17 cellular contexts compared by ENCODE assay signal in the genomic region with DNA sequence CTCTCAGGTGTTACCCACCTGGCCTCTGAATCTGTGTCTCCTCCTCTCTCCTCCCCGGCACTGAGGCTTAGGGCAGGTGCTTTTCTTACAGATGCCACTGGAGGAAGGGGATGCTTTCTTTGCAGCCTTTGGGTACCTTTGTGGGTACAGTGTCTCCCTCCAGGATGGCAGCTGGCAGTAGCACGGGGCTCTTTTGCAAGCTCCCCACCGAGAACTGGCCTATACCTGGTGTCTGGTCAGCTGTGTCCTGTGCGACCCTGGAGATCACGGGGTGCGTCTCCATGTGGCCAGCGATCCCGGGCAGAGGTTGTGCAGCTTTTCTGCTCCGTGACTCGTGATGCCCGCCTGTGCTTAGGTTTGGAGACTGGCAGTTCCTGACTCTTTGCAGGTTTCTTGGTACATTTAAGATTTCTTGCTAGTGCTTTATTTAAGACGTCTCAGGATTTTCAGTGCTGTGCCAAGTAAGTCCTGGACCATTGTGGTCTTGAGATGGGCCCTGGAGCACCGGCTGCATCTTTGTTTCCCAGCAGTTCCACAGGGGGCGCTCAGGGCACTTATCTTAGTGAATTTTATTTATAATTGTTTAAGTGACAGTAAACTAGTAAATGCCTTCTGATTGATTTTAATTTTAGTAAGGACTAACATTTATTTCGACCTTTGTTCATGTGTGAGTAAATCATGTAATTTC.
DNase-seq lines count a peak whose midpoint lies in the region; ATAC-seq and TF ChIP-seq lines count a peak whose summit lies in the region.
"Had no signal": no experiment of that assay in that cellular context is flagged by ENCODE, and none has a peak within 500 bp of the region (broad histone marks: within the 10 kb centered on the region; RNA-seq: fewer than 3 reads in every experiment).

No MANE protein-coding gene starts in this region.

- H3K79me2 ChIP-seq in neural progenitor cell (ENCODE audit: low read depth): no peaks in the 10 kb centered on the region

- BruUV-seq in Calu3 (replicated peaks; lab: Mats Ljungman, UMichigan): no TSS peak

- H3K27me3 Mint-ChIP-seq in Calu3 (ENCODE audit: unreplicated experiment) (no peaks in the 10 kb centered on the region), chondrocyte (ENCODE audit: low read depth) (no peaks in the 10 kb centered on the region), neural progenitor cell (ENCODE audit: insufficient read depth, low read depth) (peaks cover 7% of the 10 kb centered on the region)
- H3K27me3 Mint-ChIP-seq: dendritic cell treated with granulocyte-macrophage colony-stimulating factor and Interleukin-4, amounts not matched to agents 40 ng/mL and 50 ng/mL, for 4 days; stimulated activated naive CD8-positive, alpha-beta T cell treated with anti-CD3 and anti-CD28 coated beads, Interleukin-15, amount 100 ng/mL, for 72 hours had no signal

- H3K9me3 ChIP-seq in neural progenitor cell (ENCODE audit: low read depth): no peaks in the 10 kb centered on the region
- H3K9me3 ChIP-seq in esophagus muscularis mucosa: no peaks in the 10 kb centered on the region
- H3K9me3 ChIP-seq: gastroesophageal sphincter, SJCRH30 had no signal

- H4K20me1 ChIP-seq in neural progenitor cell (ENCODE audit: low read depth): no peaks in the 10 kb centered on the region

- no peak for TF ChIP-seq EP300 in esophagus muscularis mucosa (IDR thresholded peaks at IDR 0.05)

- no peak overlapping the region for H3K4me3 ChIP-seq in neural progenitor cell
- H3K4me3 ChIP-seq in esophagus muscularis mucosa: no peak overlapping the region
- H3K4me3 ChIP-seq: gastroesophageal sphincter, SJCRH30 had no signal

- no peak overlapping the region for H3K27ac ChIP-seq in neural progenitor cell
- H3K27ac ChIP-seq in esophagus muscularis mucosa (replicated peaks in 1 of 4): no peak overlapping the region
- H3K27ac ChIP-seq: gastroesophageal sphincter, SJCRH30 had no signal

- H3K4me1 ChIP-seq in neural progenitor cell: no peaks in the 10 kb centered on the region
- H3K4me1 ChIP-seq in esophagus muscularis mucosa: peaks cover 0 to 14% (median 12%) of the 10 kb centered on the region in 4 donors
- H3K4me1 ChIP-seq: SJCRH30 had no signal

- H3K27me3 ChIP-seq in neural progenitor cell: no peaks in the 10 kb centered on the region
- no peaks in the 10 kb centered on the region for H3K27me3 ChIP-seq in esophagus muscularis mucosa
- H3K27me3 ChIP-seq: gastroesophageal sphincter, SJCRH30 had no signal

- 91% methylated on average over 15 of the region's 15 CpGs for WGBS in esophagus muscularis mucosa

- ATAC-seq in esophagus mucosa (no peak), HG02623 (IDR thresholded peaks at IDR 0.05; ENCODE audit: unreplicated experiment) (no peak)
- ATAC-seq: gastroesophageal sphincter; stimulated activated naive CD8-positive, alpha-beta T cell treated with anti-CD3 and anti-CD28 coated beads, Interleukin-15, amount 100 ng/mL, for 72 hours had no signal

- H3F3A ChIP-seq in neural progenitor cell (ENCODE audit: low read depth): peaks cover 9% of the 10 kb centered on the region

- H3K36me3 ChIP-seq in neural progenitor cell (peaks cover 6% of the 10 kb centered on the region), esophagus muscularis mucosa (peaks cover 46 to 86% (median 62%) of the 10 kb centered on the region in 4 donors)

- H3K4me1 Mint-ChIP-seq in Calu3 (ENCODE audit: low read depth, unreplicated experiment) (no peaks in the 10 kb centered on the region), chondrocyte (ENCODE audit: low read depth) (peaks cover 10% of the 10 kb centered on the region), neural progenitor cell (no peaks in the 10 kb centered on the region)
- H3K4me1 Mint-ChIP-seq: stimulated activated naive CD8-positive, alpha-beta T cell treated with anti-CD3 and anti-CD28 coated beads, Interleukin-15, amount 100 ng/mL, for 72 hours had no signal

- no peak for DNase-seq in Calu3
- DNase-seq in chondrocyte (ENCODE audit: low spot score): no peak
- peak; percentile 17 for DNase-seq in neural progenitor cell (ENCODE audit: low spot score)
- no peak for DNase-seq in esophagus muscularis mucosa (ENCODE audit: extremely low spot score)
- DNase-seq in activated CD4-positive, alpha-beta T cell treated with anti-CD3 and anti-CD28 coated beads, Interleukin-2, amount 50 U/mL, for 4 hours: no peak
- DNase-seq: CD8-positive, alpha-beta memory T cell; KBM-7; kidney glomerular epithelial cell; NCI-H187; NCI-H748 treated with DMSO at 0.1 percent for 48 hours; SJCRH30; stimulated activated naive CD8-positive, alpha-beta T cell treated with anti-CD3 and anti-CD28 coated beads, Interleukin-15, amount 100 ng/mL, for 72 hours had no signal

- TF ChIP-seq CTCF in Calu3 (IDR thresholded peaks at IDR 0.05; ENCODE audit: unreplicated experiment) (peak; percentile 27), LNCAP (IDR thresholded peaks at IDR 0.05) (peak; percentile 53), chondrocyte (IDR thresholded peaks at IDR 0.05) (peak; percentile 62), neural progenitor cell (IDR thresholded peaks at IDR 0.05) (peak; percentile 54), esophagus muscularis mucosa (IDR thresholded peaks at IDR 0.05) (no peak)

- H3K27ac Mint-ChIP-seq in Calu3 (ENCODE audit: unreplicated experiment) (no peak overlapping the region), chondrocyte (ENCODE audit: unreplicated experiment) (no peak overlapping the region), neural progenitor cell (no peak overlapping the region)
- H3K27ac Mint-ChIP-seq: dendritic cell treated with granulocyte-macrophage colony-stimulating factor and Interleukin-4, amounts not matched to agents 40 ng/mL and 50 ng/mL, for 4 days; stimulated activated naive CD8-positive, alpha-beta T cell treated with anti-CD3 and anti-CD28 coated beads, Interleukin-15, amount 100 ng/mL, for 72 hours had no signal

- no peak overlapping the region for H2AFZ ChIP-seq in neural progenitor cell (replicated peaks)

- no peak for TF ChIP-seq POLR2A in esophagus muscularis mucosa (IDR thresholded peaks at IDR 0.05; ENCODE audit: low read depth)

- no peak overlapping the region for H3K4me2 ChIP-seq in neural progenitor cell

- H3K9ac ChIP-seq in neural progenitor cell: no peak overlapping the region

- H3K4me3 Mint-ChIP-seq in Calu3 (ENCODE audit: low read depth, unreplicated experiment): no peak overlapping the region
- H3K4me3 Mint-ChIP-seq in chondrocyte (ENCODE audit: unreplicated experiment): no peak overlapping the region
- H3K4me3 Mint-ChIP-seq in neural progenitor cell: no peak overlapping the region
- H3K4me3 Mint-ChIP-seq: CD8-positive, alpha-beta memory T cell; dendritic cell treated with granulocyte-macrophage colony-stimulating factor and Interleukin-4, amounts not matched to agents 40 ng/mL and 50 ng/mL, for 4 days; stimulated activated naive CD8-positive, alpha-beta T cell treated with anti-CD3 and anti-CD28 coated beads, Interleukin-15, amount 100 ng/mL, for 72 hours had no signal

- CTCF ChIA-PET in Calu3 (lab: Charles Lee): no interaction called here

- intact Hi-C loops in Calu3 (cut with micrococcal nuclease; ENCODE audit: unreplicated experiment) (no loop called here), esophagus muscularis mucosa (cut with DNase I) (no loop called here)

- no peaks in the 10 kb centered on the region for H3K9me3 Mint-ChIP-seq in Calu3 (ENCODE audit: low read depth, unreplicated experiment)
- no peaks in the 10 kb centered on the region for H3K9me3 Mint-ChIP-seq in chondrocyte (ENCODE audit: low read depth)
- H3K9me3 Mint-ChIP-seq in neural progenitor cell: no peaks in the 10 kb centered on the region
- H3K9me3 Mint-ChIP-seq: CD8-positive, alpha-beta memory T cell; dendritic cell treated with granulocyte-macrophage colony-stimulating factor and Interleukin-4, amounts not matched to agents 40 ng/mL and 50 ng/mL, for 4 days; stimulated activated naive CD8-positive, alpha-beta T cell treated with anti-CD3 and anti-CD28 coated beads, Interleukin-15, amount 100 ng/mL, for 72 hours had no signal

- H3K36me3 Mint-ChIP-seq in Calu3 (ENCODE audit: insufficient read depth, unreplicated experiment) (peaks cover 25% of the 10 kb centered on the region), chondrocyte (ENCODE audit: low read depth) (peaks cover 33% of the 10 kb centered on the region), neural progenitor cell (peaks cover 21% of the 10 kb centered on the region)

Comparison
In these comparisons a context has a peak if more than half of its experiments do, and no peak if none do; other contexts are left out.
1. CTCF ChIP-seq: peak in Calu3 (single experiment), LNCAP (single experiment), chondrocyte (single experiment) and neural progenitor cell (single experiment); none in esophagus muscularis mucosa (0 of 3).